In the genomic region with DNA sequence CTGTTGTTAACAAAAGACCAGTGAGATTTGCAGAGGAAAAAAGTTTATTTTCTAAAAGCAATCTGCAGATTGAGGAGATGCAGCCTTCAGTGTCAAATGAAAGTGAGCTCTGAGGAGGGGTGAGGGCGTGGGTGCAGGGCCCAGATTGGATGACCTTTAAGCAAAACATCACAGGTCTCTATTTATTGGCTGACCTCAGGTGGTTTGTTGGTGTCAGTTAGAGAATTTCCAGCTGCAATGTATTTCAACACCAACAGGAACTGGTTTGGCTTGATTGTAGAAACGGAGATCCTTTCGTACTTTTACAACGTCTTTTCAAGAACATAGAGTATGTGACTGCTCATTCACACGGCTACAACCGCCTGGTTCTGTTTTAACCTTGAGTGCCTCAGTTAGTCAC, we compare ENCODE assay signal across 16 cellular contexts.
DNase-seq lines count a peak whose midpoint lies in the region; ATAC-seq lines count a peak whose summit lies in the region.
"Had no signal": no experiment of that assay in that cellular context is flagged by ENCODE, and none has a peak within 500 bp of the region (broad histone marks: within the 10 kb centered on the region; RNA-seq: fewer than 3 reads in every experiment).

No MANE protein-coding gene starts in this region.

- no peaks in the 10 kb centered on the region for H3K79me2 ChIP-seq in ACC112 (ENCODE audit: control insufficient read depth, insufficient read depth, low read length, unreplicated experiment)

- no peak overlapping the region for H3K27ac ChIP-seq in ACC112 (ENCODE audit: low read depth, low read length)

- H3K27me3 Mint-ChIP-seq in effector memory CD8-positive, alpha-beta T cell = no peaks in the 10 kb centered on the region
- no peaks in the 10 kb centered on the region for H3K27me3 Mint-ChIP-seq in stimulated activated naive B cell treated with anti-CD40 and anti-IgM and Interleukin-4, amounts not matched to agents 10 μg/mL and 1 μg/mL and 100 μg/mL, for 72 hours

- ATAC-seq in GM19025 (IDR thresholded peaks at IDR 0.05; ENCODE audit: low read depth, unreplicated experiment) (peak; percentile 87), HG03175 (IDR thresholded peaks at IDR 0.05; ENCODE audit: unreplicated experiment) (peak; percentile 77)
- ATAC-seq in effector memory CD8-positive, alpha-beta T cell (replicated peaks) = no peak
- ATAC-seq in stimulated activated naive B cell treated with anti-CD40 and anti-IgM and Interleukin-4, amounts not matched to agents 10 μg/mL and 1 μg/mL and 100 μg/mL, for 72 hours (replicated peaks) = no peak
- ATAC-seq: activated T-cell treated with anti-CD3 and anti-CD28 coated beads, Interleukin-2, amount 50 U/mL, for 72 hours; stimulated activated naive CD8-positive, alpha-beta T cell treated with anti-CD3 and anti-CD28 coated beads, Interleukin-15, Interleukin-2, amounts not matched to agents 100 U/mL and 50 U/mL, for 24 hours had no signal

- H3K4me1 Mint-ChIP-seq in effector memory CD8-positive, alpha-beta T cell (ENCODE audit: low read depth in 2 of 2) = no peaks in the 10 kb centered on the region
- no peaks in the 10 kb centered on the region for H3K4me1 Mint-ChIP-seq in stimulated activated naive B cell treated with anti-CD40 and anti-IgM and Interleukin-4, amounts not matched to agents 10 μg/mL and 1 μg/mL and 100 μg/mL, for 72 hours

- no peak overlapping the region; the same call in 1 of the 2 replicates for H3K4me3 ChIP-seq in ACC112 (ENCODE audit: low read depth, low read length)

- H3K27ac Mint-ChIP-seq in effector memory CD8-positive, alpha-beta T cell = no peak overlapping the region
- H3K27ac Mint-ChIP-seq in stimulated activated naive B cell treated with anti-CD40 and anti-IgM and Interleukin-4, amounts not matched to agents 10 μg/mL and 1 μg/mL and 100 μg/mL, for 72 hours = no peak overlapping the region
- H3K27ac Mint-ChIP-seq: activated T-cell treated with anti-CD3 and anti-CD28 coated beads, Interleukin-2, amount 50 U/mL, for 72 hours; T-helper 1 cell treated with Interleukin-12 subunit alpha and Interleukin-12 subunit beta and Interleukin-4 antibody, amounts not matched to agents 30 μg/mL and 1 μg/mL, for 36 hours had no signal

- H3K36me3 ChIP-seq in ACC112 (ENCODE audit: insufficient read depth, low read length) = no peaks in the 10 kb centered on the region

- DNase-seq in amniotic epithelial cell (ENCODE audit: low read depth) (peak; percentile 42), NCI-H2107 treated with DMSO at 0.1 percent for 48 hours (lab: John Stamatoyannopoulos, UW; ENCODE audit: unreplicated experiment) (no peak), nucleus accumbens (lab: John Stamatoyannopoulos, UW) (no peak)
- no peak for DNase-seq in effector memory CD8-positive, alpha-beta T cell
- DNase-seq in stimulated activated naive B cell treated with anti-CD40 and anti-IgM and Interleukin-4, amounts not matched to agents 10 μg/mL and 1 μg/mL and 100 μg/mL, for 72 hours = no peak
- DNase-seq: activated CD4-positive, alpha-beta T cell treated with anti-CD3 and anti-CD28 coated beads for 48 hours; activated T-cell treated with anti-CD3 and anti-CD28 coated beads, Interleukin-2, amount 50 U/mL, for 72 hours; anterior cingulate cortex; retina; stimulated activated CD4-positive, alpha-beta T cell treated with anti-CD3 and anti-CD28 coated beads, Interleukin-4, amount 100 ng/mL, for 24 hours; stimulated activated naive CD8-positive, alpha-beta T cell treated with anti-CD3 and anti-CD28 coated beads, Interleukin-15, Interleukin-2, amounts not matched to agents 100 U/mL and 50 U/mL, for 24 hours had no signal

- no peaks in the 10 kb centered on the region for H3K27me3 ChIP-seq in ACC112 (ENCODE audit: insufficient read depth, low read length)

- no peak overlapping the region for H3K4me3 Mint-ChIP-seq in effector memory CD8-positive, alpha-beta T cell
- no peak overlapping the region for H3K4me3 Mint-ChIP-seq in stimulated activated naive B cell treated with anti-CD40 and anti-IgM and Interleukin-4, amounts not matched to agents 10 μg/mL and 1 μg/mL and 100 μg/mL, for 72 hours
- H3K4me3 Mint-ChIP-seq: activated T-cell treated with anti-CD3 and anti-CD28 coated beads, Interleukin-2, amount 50 U/mL, for 72 hours; T-helper 1 cell treated with Interleukin-12 subunit alpha and Interleukin-12 subunit beta and Interleukin-4 antibody, amounts not matched to agents 30 μg/mL and 1 μg/mL, for 36 hours had no signal

- H2AFZ ChIP-seq in ACC112 (ENCODE audit: low read length, unreplicated experiment) = peak overlapping the region; percentile 59

- H3K9me3 Mint-ChIP-seq in effector memory CD8-positive, alpha-beta T cell = peaks cover 0 to 2% of the 10 kb centered on the region in 2 donors
- peaks cover 0 to 2% of the 10 kb centered on the region in 2 donors for H3K9me3 Mint-ChIP-seq in stimulated activated naive B cell treated with anti-CD40 and anti-IgM and Interleukin-4, amounts not matched to agents 10 μg/mL and 1 μg/mL and 100 μg/mL, for 72 hours
- H3K9me3 Mint-ChIP-seq: T-helper 1 cell treated with Interleukin-12 subunit alpha and Interleukin-12 subunit beta and Interleukin-4 antibody, amounts not matched to agents 30 μg/mL and 1 μg/mL, for 36 hours had no signal

- no peaks in the 10 kb centered on the region for H3K36me3 Mint-ChIP-seq in effector memory CD8-positive, alpha-beta T cell (ENCODE audit: insufficient read depth)
- H3K36me3 Mint-ChIP-seq in stimulated activated naive B cell treated with anti-CD40 and anti-IgM and Interleukin-4, amounts not matched to agents 10 μg/mL and 1 μg/mL and 100 μg/mL, for 72 hours = no peaks in the 10 kb centered on the region

- no peaks in the 10 kb centered on the region for H3K4me1 ChIP-seq in ACC112 (ENCODE audit: control insufficient read depth, insufficient read depth, low read length, unreplicated experiment)
- H3K4me1 ChIP-seq: Caco-2 had no signal

Comparison
In these comparisons a context has a peak if more than half of its experiments do, and no peak if none do; other contexts are left out.
1. ATAC-seq: peak in GM19025 (single experiment) and HG03175 (single experiment); none in effector memory CD8-positive, alpha-beta T cell (single experiment) and stimulated activated naive B cell treated with anti-CD40 and anti-IgM and Interleukin-4, amounts not matched to agents 10 μg/mL and 1 μg/mL and 100 μg/mL, for 72 hours (0 of 2).